In the genomic region with DNA sequence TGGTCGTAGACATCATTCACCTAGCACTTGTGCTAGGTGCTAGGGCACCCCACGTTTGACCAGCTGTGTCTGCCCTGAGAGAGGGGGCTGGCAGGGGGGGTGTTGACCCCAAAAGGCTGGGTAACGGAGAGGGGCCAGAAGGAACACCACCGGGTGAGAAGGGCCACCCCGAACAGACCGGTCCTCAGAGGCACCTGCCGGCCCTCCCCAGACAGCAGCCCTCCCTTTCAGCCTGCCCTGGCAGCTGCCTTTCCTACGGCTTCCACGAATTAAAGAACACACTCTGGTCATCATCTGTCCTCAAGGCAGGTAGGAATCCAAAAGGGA, we compare ENCODE assay signal across 9 cellular contexts. TPM values are rescaled to one million over a fixed set of nuclear protein-coding genes. Genes with fewer than 3 reads are reported as not detected.
DNase-seq lines count a peak whose midpoint lies in the region; TF ChIP-seq lines count a peak whose summit lies in the region.
"Had no signal": no experiment of that assay in that cellular context is flagged by ENCODE, and none has a peak within 500 bp of the region (broad histone marks: within the 10 kb centered on the region; RNA-seq: fewer than 3 reads in every experiment).

No MANE protein-coding gene starts in this region.

- H3K4me1 ChIP-seq in BLaER1: peaks cover 45% of the 10 kb centered on the region
- peaks cover 10% of the 10 kb centered on the region for H3K4me1 ChIP-seq in SJCRH30
- H3K4me1 ChIP-seq in fibroblast of lung (ENCODE audit: control insufficient read depth, extremely low read depth, insufficient read depth, low read length): no peaks in the 10 kb centered on the region
- peaks cover 6% of the 10 kb centered on the region for H3K4me1 ChIP-seq in parathyroid adenoma

- H3K9ac ChIP-seq in BLaER1: no peak overlapping the region
- H3K9ac ChIP-seq in fibroblast of lung (ENCODE audit: insufficient read depth, low read length): no peak overlapping the region
- H3K9ac ChIP-seq in parathyroid adenoma: no peak overlapping the region

- TF ChIP-seq CTCF in fibroblast of lung (conservative IDR thresholded peaks at IDR 0.05 in 1 of 2, IDR thresholded peaks at IDR 0.05 in 1 of 2; ENCODE audit: low read depth in 1 of 2, low read length in 2 of 2) (no peak), parathyroid adenoma (IDR thresholded peaks at IDR 0.05) (no peak)

- intact Hi-C loops in posterior vena cava (cut with DNase I): no loop called here

- H3K27ac ChIP-seq in BLaER1: no peak overlapping the region
- peak overlapping the region; percentile 52 for H3K27ac ChIP-seq in SJCRH30
- H3K27ac ChIP-seq in fibroblast of lung (ENCODE audit: insufficient read depth, low read length): no peak overlapping the region
- H3K27ac ChIP-seq in parathyroid adenoma: no peak overlapping the region

- H3K9me3 ChIP-seq in BLaER1 (no peaks in the 10 kb centered on the region), SJCRH30 (replicated peaks) (no peaks in the 10 kb centered on the region), fibroblast of lung (ENCODE audit: control insufficient read depth, insufficient read depth, low read depth, low read length) (no peaks in the 10 kb centered on the region), parathyroid adenoma (ENCODE audit: control insufficient read depth, low read length) (no peaks in the 10 kb centered on the region)

- H3K27me3 ChIP-seq in BLaER1 (peaks cover 60% of the 10 kb centered on the region), SJCRH30 (no peaks in the 10 kb centered on the region), fibroblast of lung (ENCODE audit: control insufficient read depth, insufficient read depth, low read length) (peaks cover 3% of the 10 kb centered on the region), parathyroid adenoma (ENCODE audit: control insufficient read depth, insufficient read depth, low read length) (no peaks in the 10 kb centered on the region)

- H3K79me2 ChIP-seq in fibroblast of lung (ENCODE audit: control insufficient read depth, insufficient read depth, low read length) (no peaks in the 10 kb centered on the region), parathyroid adenoma (no peaks in the 10 kb centered on the region)

- DNase-seq in SJCRH30 (no peak), fibroblast of lung (ENCODE audit: low read depth in 2 of 2) (no peak), NCI-H2196 (lab: John Stamatoyannopoulos, UW; ENCODE audit: unreplicated experiment) (no peak), cortex of kidney (lab: John Stamatoyannopoulos, UW) (no peak), SHP77 (lab: John Stamatoyannopoulos, UW) (no peak), posterior vena cava (ENCODE audit: low spot score) (no peak)
- DNase-seq: RPMI8226 had no signal

- H3K4me2 ChIP-seq in BLaER1 (peak overlapping the region; percentile 95), fibroblast of lung (ENCODE audit: extremely low read depth, insufficient read depth, low read length) (peak overlapping the region; percentile 94), parathyroid adenoma (ENCODE audit: low read length) (peak overlapping the region; percentile 69)

- peak overlapping the region; percentile 52 for H2AFZ ChIP-seq in fibroblast of lung (ENCODE audit: low read length)
- no peak overlapping the region for H2AFZ ChIP-seq in parathyroid adenoma

- H4K20me1 ChIP-seq in BLaER1 (peaks cover 42% of the 10 kb centered on the region), fibroblast of lung (ENCODE audit: control insufficient read depth, extremely low read depth, insufficient read depth, low read length) (no peaks in the 10 kb centered on the region)

- peak overlapping the region; percentile 63 for H3K4me3 ChIP-seq in BLaER1
- peak overlapping the region; percentile 72 for H3K4me3 ChIP-seq in SJCRH30
- H3K4me3 ChIP-seq in fibroblast of lung (replicated peaks in 1 of 4; ENCODE audit: control extremely low read depth in 1 of 4, insufficient read depth in 1 of 4, low read depth in 3 of 4, low read length in 4 of 4): peak overlapping the region in 3 of 4 experiments; percentile 47 to 61 (median 47)
- H3K4me3 ChIP-seq in parathyroid adenoma (ENCODE audit: low read depth, low read length): peak overlapping the region; percentile 45

- no peaks in the 10 kb centered on the region for H3K36me3 ChIP-seq in BLaER1
- no peaks in the 10 kb centered on the region for H3K36me3 ChIP-seq in SJCRH30
- no peaks in the 10 kb centered on the region for H3K36me3 ChIP-seq in fibroblast of lung (ENCODE audit: control insufficient read depth, insufficient read depth, low read length)
- H3K36me3 ChIP-seq in parathyroid adenoma (ENCODE audit: control insufficient read depth, insufficient read depth, low read length): no peaks in the 10 kb centered on the region

RNA-seq across cellular contexts. Expression of a gene that starts 1.0 kb away (rescaled TPM):
- 3.1 and 3.2 TPM in 2 replicates for total RNA-seq in SJCRH30 (2014; rRNA removed; shearing (Covaris generic))
- total RNA-seq in fibroblast of lung (0.33 and 0.51 TPM in 2 replicates), posterior vena cava (1 to 10 TPM in 1 of 2 donors, under 1 TPM in 1; 0.52 to 1.9 TPM)
- 0.15 and 0.24 TPM in 2 replicates for polyA plus RNA-seq in fibroblast of lung
- polyA plus RNA-seq in fibroblast of lung (2012): 0.26 and 0.32 TPM in 2 replicates
- not detected in 2 replicates for polyA minus RNA-seq in fibroblast of lung (ENCODE audit: low replicate concordance)

RNA-seq across cellular contexts. Expression of a gene that starts 23.1 kb away (rescaled TPM):
- not detected in 2 replicates for total RNA-seq in SJCRH30 (2014; rRNA removed; shearing (Covaris generic))
- total RNA-seq in fibroblast of lung (under 0.01 TPM in 1 of 2 replicates, not detected in the other), posterior vena cava (not detected)
- 0.08 TPM in 1 of 2 replicates, not detected in the other for polyA plus RNA-seq in fibroblast of lung
- not detected in 2 replicates for polyA plus RNA-seq in fibroblast of lung (2012)
- not detected in 2 replicates for polyA minus RNA-seq in fibroblast of lung (ENCODE audit: low replicate concordance)

RNA-seq across cellular contexts. Expression of a gene that starts 52.5 kb away (rescaled TPM):
- total RNA-seq in SJCRH30 (2014; rRNA removed; shearing (Covaris generic)): 0.03 TPM in 1 of 2 replicates, not detected in the other
- total RNA-seq in fibroblast of lung (not detected in 2 replicates), posterior vena cava (not detected)
- not detected in 2 replicates for polyA plus RNA-seq in fibroblast of lung
- not detected in 2 replicates for polyA plus RNA-seq in fibroblast of lung (2012)
- polyA minus RNA-seq in fibroblast of lung (ENCODE audit: low replicate concordance): not detected in 2 replicates
